1 cellular context compared by ENCODE assay signal in genomic region chr18:4384932-4385331, GRCh38.
TF ChIP-seq lines count a peak whose summit lies in the region.

No MANE protein-coding gene starts in this region.

TF ChIP-seq in GM12878, 131 proteins besides CTCF, POLR2A, EP300 and RAD21 (continued from another document):
- no peak for TF ChIP-seq TAF1 (IDR thresholded peaks at IDR 0.05; ENCODE audit: borderline replicate concordance, low read depth, low read length)
- TF ChIP-seq ZNF24 (IDR thresholded peaks at IDR 0.05): peak; percentile 65
- no peak for TF ChIP-seq MAX (IDR thresholded peaks at IDR 0.05; ENCODE audit: low read depth, low read length)
- TF ChIP-seq RAD51 (IDR thresholded peaks at IDR 0.05): no peak
- no peak for TF ChIP-seq ETV6 (conservative IDR thresholded peaks at IDR 0.05 in 1 of 2, IDR thresholded peaks at IDR 0.05 in 1 of 2; ENCODE audit: borderline replicate concordance in 1 of 2, low read depth in 1 of 2)
- no peak for TF ChIP-seq ESRRA (IDR thresholded peaks at IDR 0.05; ENCODE audit: low read length)
- TF ChIP-seq MTA2 (IDR thresholded peaks at IDR 0.05; ENCODE audit: low read depth): peak; percentile 45; the same call in 1 of the 2 replicates
- 0 out of 2 replicates have a peak, but pooled peaks have one; percentile 43 for TF ChIP-seq NBN (IDR thresholded peaks at IDR 0.05)
- no peak for TF ChIP-seq NFYA (IDR thresholded peaks at IDR 0.05; ENCODE audit: borderline replicate concordance, low read depth, low read length)
- TF ChIP-seq SKIL (IDR thresholded peaks at IDR 0.05; ENCODE audit: low read depth, poor library complexity, severe bottlenecking): peak; percentile 30
- no peak for TF ChIP-seq ATF3 (IDR thresholded peaks at IDR 0.05; ENCODE audit: borderline replicate concordance, extremely low read depth, low read depth, low read length)
- TF ChIP-seq TCF7 (IDR thresholded peaks at IDR 0.05; ENCODE audit: borderline replicate concordance): no peak
- TF ChIP-seq BHLHE40 (IDR thresholded peaks at IDR 0.05; ENCODE audit: borderline replicate concordance in 1 of 2, low read depth in 2 of 2, low read length in 1 of 2): no peak
- no peak for TF ChIP-seq ZZZ3 (IDR thresholded peaks at IDR 0.05; ENCODE audit: control insufficient read depth, insufficient read length, low read depth)
